Comparison of ENCODE assay signal across 10 cellular contexts in the genomic region with DNA sequence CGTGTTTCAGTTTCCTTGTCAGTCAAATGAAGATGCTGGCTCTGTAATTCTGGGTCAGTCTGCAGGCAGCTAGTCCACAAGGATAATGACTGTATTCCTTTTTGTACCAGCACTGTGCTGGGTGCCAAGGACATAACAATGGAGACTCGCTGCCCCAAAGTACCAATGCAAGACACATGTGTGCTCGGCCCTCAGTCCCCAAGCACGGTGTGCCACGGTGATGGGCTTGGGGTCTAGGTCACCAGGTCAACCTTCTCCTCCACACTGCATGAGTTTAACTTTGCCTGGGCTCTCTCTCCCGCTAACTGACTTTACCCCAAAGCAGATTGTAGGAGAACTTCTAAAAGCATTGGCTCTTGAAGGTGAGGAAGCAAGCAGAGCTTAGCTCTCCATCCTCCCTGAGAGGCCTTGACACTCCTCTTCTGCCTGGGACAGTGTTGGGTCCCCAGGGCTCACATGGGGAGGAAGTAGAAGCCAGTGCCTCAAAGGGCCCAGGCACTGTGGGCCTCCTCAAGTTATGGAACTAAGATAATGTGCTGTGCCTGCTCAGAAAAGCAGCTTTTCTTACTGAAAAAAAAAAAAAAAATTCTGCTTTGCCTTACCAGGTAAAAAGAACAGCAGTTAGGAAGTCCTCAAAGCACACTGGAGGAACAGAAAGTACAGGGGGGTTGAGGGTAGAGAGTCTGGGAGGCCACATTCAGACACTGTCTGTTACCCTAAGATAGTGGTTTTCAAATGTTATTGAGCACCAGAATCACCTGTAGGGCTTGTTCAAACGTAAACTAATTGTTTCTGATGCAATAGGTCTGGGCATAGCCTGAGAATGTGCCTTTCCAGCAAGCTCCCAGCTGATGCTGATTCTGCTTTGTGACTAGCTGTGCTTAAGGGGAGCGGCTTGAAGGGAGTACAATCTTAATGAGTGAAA.
DNase-seq lines count a peak whose midpoint lies in the region; ATAC-seq and TF ChIP-seq lines count a peak whose summit lies in the region.
"Had no signal": no experiment of that assay in that cellular context is flagged by ENCODE, and none has a peak within 500 bp of the region (broad histone marks: within the 10 kb centered on the region; RNA-seq: fewer than 3 reads in every experiment).

No MANE protein-coding gene starts in this region.

- peak; percentile 41 for DNase-seq in NCI-H2107 treated with DMSO at 0.1 percent for 48 hours (lab: John Stamatoyannopoulos, UW; ENCODE audit: unreplicated experiment)
- DNase-seq in NCI-H2107 (lab: John Stamatoyannopoulos, UW) = no peak
- DNase-seq in osteocyte (ENCODE audit: extremely low spot score, unreplicated experiment) = peak; percentile 56
- no peak for DNase-seq in NCI-H1417 treated with DMSO at 0.1 percent for 48 hours (lab: John Stamatoyannopoulos, UW)
- no peak for DNase-seq in activated CD4-positive, alpha-beta memory T cell treated with anti-CD3 and anti-CD28 coated beads for 36 hours
- DNase-seq in foreskin melanocyte = no peak
- DNase-seq: activated CD8-positive, alpha-beta memory T cell treated with anti-CD3 and anti-CD28 coated beads, Interleukin-2, amount 50 U/mL, for 4 hours had no signal

- intact Hi-C loops in activated CD4-positive, alpha-beta memory T cell treated with anti-CD3 and anti-CD28 coated beads for 36 hours (cut with micrococcal nuclease) = no loop called here

- no peaks in the 10 kb centered on the region for H3K4me1 Mint-ChIP-seq in osteocyte (ENCODE audit: unreplicated experiment)
- H3K4me1 Mint-ChIP-seq in activated CD4-positive, alpha-beta memory T cell treated with anti-CD3 and anti-CD28 coated beads for 36 hours (ENCODE audit: low read depth) = peaks cover 24% of the 10 kb centered on the region

- no peaks in the 10 kb centered on the region for H3K9me3 Mint-ChIP-seq in osteocyte (ENCODE audit: unreplicated experiment)
- no peaks in the 10 kb centered on the region for H3K9me3 Mint-ChIP-seq in activated CD4-positive, alpha-beta memory T cell treated with anti-CD3 and anti-CD28 coated beads for 36 hours

- no peaks in the 10 kb centered on the region for H3K27me3 Mint-ChIP-seq in osteocyte (ENCODE audit: unreplicated experiment)
- H3K27me3 Mint-ChIP-seq in activated CD4-positive, alpha-beta memory T cell treated with anti-CD3 and anti-CD28 coated beads for 36 hours = no peaks in the 10 kb centered on the region

- H3K4me3 Mint-ChIP-seq in osteocyte (ENCODE audit: unreplicated experiment) = no peak overlapping the region
- H3K4me3 Mint-ChIP-seq in activated CD4-positive, alpha-beta memory T cell treated with anti-CD3 and anti-CD28 coated beads for 36 hours = no peak overlapping the region

- no peak for TF ChIP-seq CTCF in osteocyte (IDR thresholded peaks at IDR 0.05)

- CTCF ChIA-PET in activated CD4-positive, alpha-beta memory T cell treated with anti-CD3 and anti-CD28 coated beads for 36 hours (lab: Charles Lee) = interaction anchor here (1.0 to 1.1 kb wide), 2 partner anchors 10 to 491 kb away, joined by 3 to 4 read pairs; no protein-coding TSS in a partner anchor

- H3K36me3 Mint-ChIP-seq in osteocyte (ENCODE audit: unreplicated experiment) = no peaks in the 10 kb centered on the region
- no peaks in the 10 kb centered on the region for H3K36me3 Mint-ChIP-seq in activated CD4-positive, alpha-beta memory T cell treated with anti-CD3 and anti-CD28 coated beads for 36 hours

- no peak overlapping the region for H3K27ac Mint-ChIP-seq in osteocyte (ENCODE audit: unreplicated experiment)
- H3K27ac Mint-ChIP-seq in activated CD4-positive, alpha-beta memory T cell treated with anti-CD3 and anti-CD28 coated beads for 36 hours = no peak overlapping the region
- H3K27ac Mint-ChIP-seq: progenitor cell of endocrine pancreas had no signal

- POLR2A ChIA-PET in activated CD4-positive, alpha-beta memory T cell treated with anti-CD3 and anti-CD28 coated beads for 36 hours (lab: Charles Lee) = no interaction called here

- ATAC-seq in GM21576 (IDR thresholded peaks at IDR 0.05; ENCODE audit: unreplicated experiment) (peak; percentile 80), HG03432 (IDR thresholded peaks at IDR 0.05; ENCODE audit: unreplicated experiment) (peak; percentile 59)

Comparison
In these comparisons a context has a peak if more than half of its experiments do, and no peak if none do; other contexts are left out.
1. DNase-seq: peak in NCI-H2107 treated with DMSO at 0.1 percent for 48 hours (single experiment) and osteocyte (single experiment); none in NCI-H2107 (single experiment), NCI-H1417 treated with DMSO at 0.1 percent for 48 hours (single experiment), activated CD4-positive, alpha-beta memory T cell treated with anti-CD3 and anti-CD28 coated beads for 36 hours (single experiment) and foreskin melanocyte (single experiment).